In genomic region chr2:27057184-27057583, GRCh38 we compare ENCODE assay signal across 31 cellular contexts.
"Had no signal": no experiment of that assay in that cellular context is flagged by ENCODE, and none has a peak within 500 bp of the region (broad histone marks: within the 10 kb centered on the region; RNA-seq: fewer than 3 reads in every experiment).

No MANE protein-coding gene starts in this region.

- ATAC-seq: activated CD4-positive, alpha-beta T cell treated with anti-CD3 and anti-CD28 coated beads for 36 hours; activated CD8-positive, alpha-beta memory T cell treated with anti-CD3 and anti-CD28 coated beads, Interleukin-2, amount 10 ng/mL, durations not matched to agents 7 days and 5 days; activated CD8-positive, alpha-beta T cell treated with anti-CD3 and anti-CD28 coated beads, Interleukin-2, amount 10 ng/mL, durations not matched to agents 7 days and 5 days; activated naive CD4-positive, alpha-beta T cell treated with anti-CD3 and anti-CD28 coated beads, Interleukin-2, amount 50 U/mL, for 72 hours; activated T-cell treated with anti-CD3 and anti-CD28 coated beads, Interleukin-2, amount 50 U/mL, for 72 hours; esophagus mucosa; T-helper 17 cell had no signal

- H3K4me1 ChIP-seq: ascending aorta, breast epithelium had no signal

- H3K36me3 ChIP-seq: breast epithelium, colonic mucosa had no signal

- H3K4me3 ChIP-seq: ascending aorta, breast epithelium, cardiac muscle cell, colonic mucosa had no signal

- DNase-seq: activated CD4-positive, alpha-beta memory T cell treated with anti-CD3 and anti-CD28 coated beads for 36 hours; activated CD4-positive, alpha-beta T cell treated with anti-CD3 and anti-CD28 coated beads for 36 hours; activated CD4-positive, alpha-beta T cell treated with anti-CD3 and anti-CD28 coated beads, Interleukin-2, amount 10 ng/mL, durations not matched to agents 24 days and 14 days; activated CD4-positive, CD25-positive, alpha-beta regulatory T cell; activated CD4-positive, CD25-positive, alpha-beta regulatory T cell treated with anti-CD3 and anti-CD28 coated beads, Interleukin-2, amount 50 U/mL, for 72 hours; activated CD8-positive, alpha-beta memory T cell treated with anti-CD3 and anti-CD28 coated beads, Interleukin-2, amount 10 ng/mL, durations not matched to agents 7 days and 5 days; activated CD8-positive, alpha-beta memory T cell treated with anti-CD3 and anti-CD28 coated beads, Interleukin-2, amount 50 U/mL, for 48 hours; activated CD8-positive, alpha-beta T cell treated with anti-CD3 and anti-CD28 coated beads, Interleukin-2, amount 10 ng/mL, durations not matched to agents 7 days and 5 days; activated gamma-delta T cell; activated naive CD4-positive, alpha-beta T cell; activated naive CD4-positive, alpha-beta T cell treated with anti-CD3 and anti-CD28 coated beads, Interleukin-2, amount 10 ng/mL, durations not matched to agents 7 days and 5 days; activated naive CD8-positive, alpha-beta T cell treated with anti-CD3 and anti-CD28 coated beads, Interleukin-2, amount 10 ng/mL, durations not matched to agents 7 days and 5 days; activated T-cell treated with anti-CD3 and anti-CD28 coated beads for 4 hours; activated T-cell treated with anti-CD3 and anti-CD28 coated beads, Interleukin-2, amount 50 U/mL, for 24 hours; activated T-cell treated with anti-CD3 and anti-CD28 coated beads, Interleukin-2, amount 50 U/mL, for 72 hours; central memory CD4-positive, alpha-beta T cell; cerebellar nuclear complex; colonic mucosa; effector CD8-positive, alpha-beta T cell; foreskin fibroblast; head of caudate nucleus; T-helper 1 cell; T-helper 17 cell; T1000 had no signal

- H3K27ac ChIP-seq: ascending aorta, breast epithelium, cardiac muscle cell, colonic mucosa had no signal

- H3K27me3 ChIP-seq: ascending aorta, breast epithelium, cardiac muscle cell, colonic mucosa had no signal

- FAIRE-seq: endometrium, frontal cortex had no signal

- H3K9me3 ChIP-seq: ascending aorta, breast epithelium, colonic mucosa had no signal
